1 cellular context compared by ENCODE assay signal in genomic region chr16:19555186-19555937, GRCh38.
TF ChIP-seq lines count a peak whose summit lies in the region.

Gene VPS35L (plus strand): TSS chr16:19555703. CDS start chr16:19555730, 27 bp downstream.

TF ChIP-seq in HepG2, 621 proteins besides CTCF, POLR2A, EP300 and RAD21 (continued from another document and continues in another):
- peak; percentile 35; the same call in 1 of the 2 replicates for TF ChIP-seq RAD51 (IDR thresholded peaks at IDR 0.05; ENCODE audit: borderline replicate concordance)
- no peak for TF ChIP-seq GRHL1 (CRISPR knock-in tag; conservative IDR thresholded peaks at IDR 0.05)
- 0 out of 2 replicates have a peak, but pooled peaks have one; percentile 52 for TF ChIP-seq ZBTB37 (CRISPR knock-in tag; IDR thresholded peaks at IDR 0.05)
- TF ChIP-seq MTF1 (CRISPR knock-in tag; IDR thresholded peaks at IDR 0.05): no peak
- TF ChIP-seq YEATS4 (CRISPR knock-in tag; IDR thresholded peaks at IDR 0.05; ENCODE audit: borderline replicate concordance): peak; percentile 54; the same call in 1 of the 2 replicates
- peak; percentile 75 for TF ChIP-seq PHF21A (CRISPR knock-in tag; IDR thresholded peaks at IDR 0.05)
- no peak for TF ChIP-seq ZNF30 (CRISPR knock-in tag; IDR thresholded peaks at IDR 0.05)
- TF ChIP-seq FOSL1 (CRISPR knock-in tag; IDR thresholded peaks at IDR 0.05; ENCODE audit: borderline replicate concordance): peak; percentile 83; the same call in 1 of the 2 replicates
- TF ChIP-seq SNAPC2 (CRISPR knock-in tag; IDR thresholded peaks at IDR 0.05): peak; percentile 91; the same call in 1 of the 2 replicates
- 0 out of 2 replicates have a peak, but pooled peaks have one; percentile 1 for TF ChIP-seq ZNF296 (CRISPR knock-in tag; conservative IDR thresholded peaks at IDR 0.05)
- TF ChIP-seq ZC3H4 (CRISPR knock-in tag; IDR thresholded peaks at IDR 0.05; ENCODE audit: borderline replicate concordance): no peak
- peak; percentile 91 for TF ChIP-seq STAT6 (CRISPR knock-in tag; IDR thresholded peaks at IDR 0.05; ENCODE audit: borderline replicate concordance)
- peak; percentile 71; the same call in 1 of the 2 replicates for TF ChIP-seq ZNF275 (CRISPR knock-in tag; IDR thresholded peaks at IDR 0.05; ENCODE audit: borderline replicate concordance)
- peak; percentile 95 for TF ChIP-seq FOSL2 (CRISPR knock-in tag; IDR thresholded peaks at IDR 0.05)
- peak; percentile 13; the same call in 1 of the 2 replicates for TF ChIP-seq ZSCAN25 (CRISPR knock-in tag; IDR thresholded peaks at IDR 0.05)
- no peak for TF ChIP-seq CENPX (CRISPR knock-in tag; IDR thresholded peaks at IDR 0.05)
- TF ChIP-seq ZNF614 (CRISPR knock-in tag; IDR thresholded peaks at IDR 0.05; ENCODE audit: borderline replicate concordance): peak; percentile 44; the same call in 1 of the 2 replicates
- TF ChIP-seq DNMT1 (CRISPR knock-in tag; IDR thresholded peaks at IDR 0.05): 0 out of 2 replicates have a peak, but pooled peaks have one; percentile 79
- peak; percentile 90 for TF ChIP-seq TFDP2 (CRISPR knock-in tag; IDR thresholded peaks at IDR 0.05)
- TF ChIP-seq SNAPC5 (CRISPR knock-in tag; IDR thresholded peaks at IDR 0.05; ENCODE audit: borderline replicate concordance): no peak
- no peak for TF ChIP-seq PLRG1 (conservative IDR thresholded peaks at IDR 0.05)
- peak; percentile 34; the same call in 1 of the 2 replicates for TF ChIP-seq GMEB2 (CRISPR knock-in tag; IDR thresholded peaks at IDR 0.05; ENCODE audit: low read depth)
- peak; percentile 80; the same call in 1 of the 2 replicates for TF ChIP-seq ZNF512 (CRISPR knock-in tag; IDR thresholded peaks at IDR 0.05)
- no peak for TF ChIP-seq FOXA1 (IDR thresholded peaks at IDR 0.05)
- no peak; the same call in none of the 2 replicates for TF ChIP-seq FOXA1 (CRISPR knock-in tag; IDR thresholded peaks at IDR 0.05)
- TF ChIP-seq ZNF331 (CRISPR knock-in tag; IDR thresholded peaks at IDR 0.05): peak; percentile 30; the same call in 1 of the 2 replicates
- 0 out of 2 replicates have a peak, but pooled peaks have one; percentile 6 for TF ChIP-seq ZNF652 (CRISPR knock-in tag; IDR thresholded peaks at IDR 0.05; ENCODE audit: borderline replicate concordance, low read depth)
- TF ChIP-seq NR2F6 (IDR thresholded peaks at IDR 0.05): no peak
- TF ChIP-seq NR2F6 (CRISPR knock-in tag; IDR thresholded peaks at IDR 0.05): peak; percentile 27; the same call in 1 of the 2 replicates
- no peak for TF ChIP-seq ZNF207 (IDR thresholded peaks at IDR 0.05; ENCODE audit: borderline replicate concordance)
- peak; percentile 28; the same call in 1 of the 2 replicates for TF ChIP-seq ZNF770 (CRISPR knock-in tag; IDR thresholded peaks at IDR 0.05)
- no peak for TF ChIP-seq AKNA (CRISPR knock-in tag; IDR thresholded peaks at IDR 0.05; ENCODE audit: borderline replicate concordance)
- TF ChIP-seq ZFP91 (CRISPR knock-in tag; IDR thresholded peaks at IDR 0.05; ENCODE audit: borderline replicate concordance): peak; percentile 94
- TF ChIP-seq TSC22D2 (CRISPR knock-in tag; IDR thresholded peaks at IDR 0.05; ENCODE audit: borderline replicate concordance): no peak; the same call in 1 of the 2 replicates
